Comparison of ENCODE assay signal across 1 cellular context in the genomic region with DNA sequence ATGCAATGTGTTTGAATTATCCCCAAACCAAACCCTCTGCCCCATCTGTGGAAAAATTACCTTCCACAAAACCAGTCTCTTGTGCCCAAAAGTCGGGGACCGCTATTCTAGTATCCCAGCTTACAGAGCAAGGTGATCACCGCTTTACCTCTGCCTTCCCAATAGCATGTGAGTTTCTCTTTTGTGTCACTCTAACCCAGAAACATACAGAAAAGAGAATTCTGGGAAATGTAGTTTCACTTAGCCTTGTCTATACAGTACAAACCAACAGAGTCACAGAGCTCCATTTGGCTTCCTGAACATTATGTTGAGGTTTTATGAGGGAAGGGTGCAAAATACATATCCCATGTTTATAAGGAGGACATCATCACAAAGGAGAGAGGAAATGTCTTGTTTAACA.
TF ChIP-seq lines count a peak whose summit lies in the region.

No MANE protein-coding gene starts in this region.

TF ChIP-seq in GM23338, 12 proteins besides CTCF, POLR2A, EP300 and RAD21 (continued from another document):
- TF ChIP-seq ZNF462 (CRISPR knock-in tag; IDR thresholded peaks at IDR 0.05) (no peak), EZH2 (IDR thresholded peaks at IDR 0.05; ENCODE audit: low read depth, unreplicated experiment) (no peak), EZH2phosphoT487 (IDR thresholded peaks at IDR 0.05; ENCODE audit: unreplicated experiment) (no peak), CREB1 (CRISPR knock-in tag; IDR thresholded peaks at IDR 0.05; ENCODE audit: low read depth) (no peak), STAT1 (IDR thresholded peaks at IDR 0.05; ENCODE audit: unreplicated experiment) (no peak), NANOG (IDR thresholded peaks at IDR 0.05; ENCODE audit: borderline replicate concordance) (no peak), ETS1 (IDR thresholded peaks at IDR 0.05) (no peak), JUNB (IDR thresholded peaks at IDR 0.05; ENCODE audit: unreplicated experiment) (no peak), ZNF331 (CRISPR knock-in tag; IDR thresholded peaks at IDR 0.05; ENCODE audit: low read depth) (no peak), POLR2AphosphoS5 (IDR thresholded peaks at IDR 0.05; ENCODE audit: low read depth) (no peak)
- TF ChIP-seq, protein P1, sequence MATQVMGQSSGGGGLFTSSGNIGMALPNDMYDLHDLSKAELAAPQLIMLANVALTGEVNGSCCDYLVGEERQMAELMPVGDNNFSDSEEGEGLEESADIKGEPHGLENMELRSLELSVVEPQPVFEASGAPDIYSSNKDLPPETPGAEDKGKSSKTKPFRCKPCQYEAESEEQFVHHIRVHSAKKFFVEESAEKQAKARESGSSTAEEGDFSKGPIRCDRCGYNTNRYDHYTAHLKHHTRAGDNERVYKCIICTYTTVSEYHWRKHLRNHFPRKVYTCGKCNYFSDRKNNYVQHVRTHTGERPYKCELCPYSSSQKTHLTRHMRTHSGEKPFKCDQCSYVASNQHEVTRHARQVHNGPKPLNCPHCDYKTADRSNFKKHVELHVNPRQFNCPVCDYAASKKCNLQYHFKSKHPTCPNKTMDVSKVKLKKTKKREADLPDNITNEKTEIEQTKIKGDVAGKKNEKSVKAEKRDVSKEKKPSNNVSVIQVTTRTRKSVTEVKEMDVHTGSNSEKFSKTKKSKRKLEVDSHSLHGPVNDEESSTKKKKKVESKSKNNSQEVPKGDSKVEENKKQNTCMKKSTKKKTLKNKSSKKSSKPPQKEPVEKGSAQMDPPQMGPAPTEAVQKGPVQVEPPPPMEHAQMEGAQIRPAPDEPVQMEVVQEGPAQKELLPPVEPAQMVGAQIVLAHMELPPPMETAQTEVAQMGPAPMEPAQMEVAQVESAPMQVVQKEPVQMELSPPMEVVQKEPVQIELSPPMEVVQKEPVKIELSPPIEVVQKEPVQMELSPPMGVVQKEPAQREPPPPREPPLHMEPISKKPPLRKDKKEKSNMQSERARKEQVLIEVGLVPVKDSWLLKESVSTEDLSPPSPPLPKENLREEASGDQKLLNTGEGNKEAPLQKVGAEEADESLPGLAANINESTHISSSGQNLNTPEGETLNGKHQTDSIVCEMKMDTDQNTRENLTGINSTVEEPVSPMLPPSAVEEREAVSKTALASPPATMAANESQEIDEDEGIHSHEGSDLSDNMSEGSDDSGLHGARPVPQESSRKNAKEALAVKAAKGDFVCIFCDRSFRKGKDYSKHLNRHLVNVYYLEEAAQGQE (IDR thresholded peaks at IDR 0.05; ENCODE audit: unreplicated experiment) = no peak
